Comparison of ENCODE assay signal across 9 cellular contexts in genomic region chr4:120749445-120750151, GRCh38.
DNase-seq lines count a peak whose midpoint lies in the region; ATAC-seq and TF ChIP-seq lines count a peak whose summit lies in the region.
"Had no signal": no experiment of that assay in that cellular context is flagged by ENCODE, and none has a peak within 500 bp of the region (broad histone marks: within the 10 kb centered on the region; RNA-seq: fewer than 3 reads in every experiment).

No MANE protein-coding gene starts in this region.

- peaks cover 0 to 4% of the 10 kb centered on the region in 2 donors for H3K4me1 Mint-ChIP-seq in effector memory CD8-positive, alpha-beta T cell (ENCODE audit: low read depth in 2 of 2)
- peaks cover 8% of the 10 kb centered on the region for H3K4me1 Mint-ChIP-seq in neural progenitor cell

- peaks cover 11% of the 10 kb centered on the region for H3K4me1 ChIP-seq in neural progenitor cell
- H3K4me1 ChIP-seq in left ventricle myocardium inferior = peaks cover 9% of the 10 kb centered on the region

- no peak overlapping the region for H3K4me3 Mint-ChIP-seq in effector memory CD8-positive, alpha-beta T cell
- H3K4me3 Mint-ChIP-seq in neural progenitor cell = no peak overlapping the region
- H3K4me3 Mint-ChIP-seq: natural killer cell treated with Interleukin-12 subunit alpha and Interleukin-12 subunit beta and Interleukin-15 and Interleukin-18, amount 100 ng/mL, for 72 hours had no signal

- intact Hi-C loops in left ventricle myocardium inferior (cut with micrococcal nuclease) = no loop called here

- H3K27me3 ChIP-seq in neural progenitor cell = no peaks in the 10 kb centered on the region
- no peaks in the 10 kb centered on the region for H3K27me3 ChIP-seq in left ventricle myocardium inferior (ENCODE audit: low read depth)

- no peak overlapping the region for H3K4me2 ChIP-seq in neural progenitor cell

- H3K9me3 ChIP-seq in neural progenitor cell (ENCODE audit: low read depth) (peaks cover 5% of the 10 kb centered on the region), left ventricle myocardium inferior (replicated peaks) (peaks cover 19% of the 10 kb centered on the region)

- ATAC-seq in GM18870 (IDR thresholded peaks at IDR 0.05; ENCODE audit: unreplicated experiment) (peak; percentile 98), HG02623 (IDR thresholded peaks at IDR 0.05; ENCODE audit: unreplicated experiment) (peak; percentile 97)
- peak; percentile 39 for ATAC-seq in effector memory CD8-positive, alpha-beta T cell (replicated peaks)

- no peaks in the 10 kb centered on the region for H3K27me3 Mint-ChIP-seq in effector memory CD8-positive, alpha-beta T cell
- H3K27me3 Mint-ChIP-seq in neural progenitor cell (ENCODE audit: insufficient read depth, low read depth) = no peaks in the 10 kb centered on the region
- H3K27me3 Mint-ChIP-seq: natural killer cell treated with Interleukin-12 subunit alpha and Interleukin-12 subunit beta and Interleukin-15 and Interleukin-18, amount 100 ng/mL, for 72 hours had no signal

- H3F3A ChIP-seq in neural progenitor cell (ENCODE audit: low read depth) = no peaks in the 10 kb centered on the region

- H3K27ac Mint-ChIP-seq in effector memory CD8-positive, alpha-beta T cell = no peak overlapping the region
- no peak overlapping the region for H3K27ac Mint-ChIP-seq in neural progenitor cell
- H3K27ac Mint-ChIP-seq: natural killer cell treated with Interleukin-12 subunit alpha and Interleukin-12 subunit beta and Interleukin-15 and Interleukin-18, amount 100 ng/mL, for 72 hours had no signal

- no peak overlapping the region for H3K9ac ChIP-seq in neural progenitor cell

- TF ChIP-seq CTCF in neural progenitor cell (IDR thresholded peaks at IDR 0.05) (no peak), left ventricle myocardium inferior (IDR thresholded peaks at IDR 0.05; ENCODE audit: borderline replicate concordance) (no peak)

- no peak overlapping the region for H2AFZ ChIP-seq in neural progenitor cell (replicated peaks)

- H3K36me3 Mint-ChIP-seq in effector memory CD8-positive, alpha-beta T cell (ENCODE audit: insufficient read depth) = no peaks in the 10 kb centered on the region
- peaks cover 6% of the 10 kb centered on the region for H3K36me3 Mint-ChIP-seq in neural progenitor cell
- H3K36me3 Mint-ChIP-seq: natural killer cell treated with Interleukin-12 subunit alpha and Interleukin-12 subunit beta and Interleukin-15 and Interleukin-18, amount 100 ng/mL, for 72 hours had no signal

- no peaks in the 10 kb centered on the region for H4K20me1 ChIP-seq in neural progenitor cell (ENCODE audit: low read depth)

- H3K4me3 ChIP-seq in neural progenitor cell = no peak overlapping the region
- H3K4me3 ChIP-seq in left ventricle myocardium inferior = no peak overlapping the region

- H3K36me3 ChIP-seq in neural progenitor cell = peaks cover 9% of the 10 kb centered on the region
- peaks cover 19% of the 10 kb centered on the region for H3K36me3 ChIP-seq in left ventricle myocardium inferior

- peaks cover 0 to 1% of the 10 kb centered on the region in 2 donors for H3K9me3 Mint-ChIP-seq in effector memory CD8-positive, alpha-beta T cell
- peaks cover 17% of the 10 kb centered on the region for H3K9me3 Mint-ChIP-seq in neural progenitor cell

- no peak overlapping the region for H3K27ac ChIP-seq in neural progenitor cell
- no peak overlapping the region for H3K27ac ChIP-seq in left ventricle myocardium inferior (replicated peaks)

- no peaks in the 10 kb centered on the region for H3K79me2 ChIP-seq in neural progenitor cell (ENCODE audit: low read depth)

- DNase-seq in NCI-H1092 treated with DMSO at 0.1 percent for 48 hours (lab: John Stamatoyannopoulos, UW) (peak; percentile 40), GOT3 (lab: John Stamatoyannopoulos, UW) (no peak), neural progenitor cell (ENCODE audit: low spot score) (no peak), HuH-7.5 (ENCODE audit: low spot score) (no peak), left ventricle myocardium inferior (no peak)
- DNase-seq in effector memory CD8-positive, alpha-beta T cell = no peak

Comparison
In these comparisons a context has a peak if more than half of its experiments do, and no peak if none do; other contexts are left out.
1. ATAC-seq: peak in every context shown above with its lines; median percentile 98 in GM18870; 97 in HG02623; 39 in effector memory CD8-positive, alpha-beta T cell.